Comparison of ENCODE assay signal across 13 cellular contexts in genomic region chr6:170533792-170534191, GRCh38. TPM values are rescaled to one million over a fixed set of nuclear protein-coding genes. Genes with fewer than 3 reads are reported as not detected.
DNase-seq lines count a peak whose midpoint lies in the region; ATAC-seq and TF ChIP-seq lines count a peak whose summit lies in the region.
"Had no signal": no experiment of that assay in that cellular context is flagged by ENCODE, and none has a peak within 500 bp of the region (broad histone marks: within the 10 kb centered on the region; RNA-seq: fewer than 3 reads in every experiment).

No MANE protein-coding gene starts in this region.

- DNase-seq in DMS 273 (lab: John Stamatoyannopoulos, UW; ENCODE audit: unreplicated experiment) (peak; percentile 37), DMS 273 treated with DMSO at 0.1 percent for 48 hours (lab: John Stamatoyannopoulos, UW) (no peak), cardiac muscle cell (ENCODE audit: low read depth in 1 of 2, low spot score in 1 of 2) (no peak), Right ventricle myocardium inferior (ENCODE audit: missing footprints) (no peak), SK-N-MC (ENCODE audit: low read depth, low spot score) (no peak), 8988T (no peak)
- DNase-seq in activated naive CD4-positive, alpha-beta T cell (lab: John Stamatoyannopoulos, UW), result no peak
- DNase-seq: AML-193, DMS79 had no signal

- H3K4me3 ChIP-seq in cardiac muscle cell (no peak overlapping the region), SK-N-MC (no peak overlapping the region)
- H3K4me3 ChIP-seq: BLaER1 had no signal

- H3K9me3 ChIP-seq in cardiac muscle cell (ENCODE audit: low read depth) (no peaks in the 10 kb centered on the region), SK-N-MC (ENCODE audit: low read depth, low read length) (no peaks in the 10 kb centered on the region)
- H3K9me3 ChIP-seq: BLaER1 had no signal

- H3K36me3 ChIP-seq in cardiac muscle cell (peaks cover 57% of the 10 kb centered on the region), SK-N-MC (ENCODE audit: insufficient read depth, low read length) (peaks cover 63% of the 10 kb centered on the region)

- H3K27ac ChIP-seq in cardiac muscle cell (peak overlapping the region; percentile 50), SK-N-MC (0 out of 2 replicates have a peak overlapping the region, but pooled peaks have one; percentile 31)
- H3K27ac ChIP-seq: 22Rv1, BLaER1, KMS-11 had no signal

- TF ChIP-seq CTCF in cardiac muscle cell (IDR thresholded peaks at IDR 0.05; ENCODE audit: low read depth, low read length), result no peak

- no peak overlapping the region for H3K9ac ChIP-seq in SK-N-MC (ENCODE audit: insufficient read length)
- H3K9ac ChIP-seq: BLaER1, KMS-11 had no signal

- intact Hi-C loops in Right ventricle myocardium inferior (cut with DNase I), result loop anchor here (10.0 kb wide), 1 partner anchor 1579 kb away; no protein-coding TSS in a partner anchor

- ATAC-seq in Right ventricle myocardium inferior (no peak), HG02588 (IDR thresholded peaks at IDR 0.05; ENCODE audit: unreplicated experiment) (no peak)

- no peaks in the 10 kb centered on the region for H3K27me3 ChIP-seq in cardiac muscle cell
- H3K27me3 ChIP-seq: BLaER1 had no signal

- no peaks in the 10 kb centered on the region for H3K4me1 ChIP-seq in cardiac muscle cell (ENCODE audit: low read depth)
- H3K4me1 ChIP-seq: BLaER1 had no signal

RNA-seq across cellular contexts. Expression of gene PSMB1, which starts 19.3 kb away (rescaled TPM):
- total RNA-seq in cardiac muscle cell, result 162 and 300 TPM in 2 replicates
- polyA plus RNA-seq in cardiac muscle cell, result 451 and 499 TPM in 2 replicates
- total RNA-seq in Right ventricle myocardium inferior, result 152 TPM

RNA-seq across cellular contexts. Expression of gene TBP, which starts 20.4 kb away (rescaled TPM):
- 17.6 and 27.5 TPM in 2 replicates for total RNA-seq in cardiac muscle cell
- polyA plus RNA-seq in cardiac muscle cell, result 24.6 and 27.3 TPM in 2 replicates
- 8.7 TPM for total RNA-seq in Right ventricle myocardium inferior

RNA-seq across cellular contexts. Expression of gene PDCD2, which starts 50.6 kb away (rescaled TPM):
- 101 and 119 TPM in 2 replicates for total RNA-seq in cardiac muscle cell
- polyA plus RNA-seq in cardiac muscle cell, result 75.7 and 81.5 TPM in 2 replicates
- 28.1 TPM for total RNA-seq in Right ventricle myocardium inferior
